ENCODE assay signal across 28 cellular contexts in the genomic region with DNA sequence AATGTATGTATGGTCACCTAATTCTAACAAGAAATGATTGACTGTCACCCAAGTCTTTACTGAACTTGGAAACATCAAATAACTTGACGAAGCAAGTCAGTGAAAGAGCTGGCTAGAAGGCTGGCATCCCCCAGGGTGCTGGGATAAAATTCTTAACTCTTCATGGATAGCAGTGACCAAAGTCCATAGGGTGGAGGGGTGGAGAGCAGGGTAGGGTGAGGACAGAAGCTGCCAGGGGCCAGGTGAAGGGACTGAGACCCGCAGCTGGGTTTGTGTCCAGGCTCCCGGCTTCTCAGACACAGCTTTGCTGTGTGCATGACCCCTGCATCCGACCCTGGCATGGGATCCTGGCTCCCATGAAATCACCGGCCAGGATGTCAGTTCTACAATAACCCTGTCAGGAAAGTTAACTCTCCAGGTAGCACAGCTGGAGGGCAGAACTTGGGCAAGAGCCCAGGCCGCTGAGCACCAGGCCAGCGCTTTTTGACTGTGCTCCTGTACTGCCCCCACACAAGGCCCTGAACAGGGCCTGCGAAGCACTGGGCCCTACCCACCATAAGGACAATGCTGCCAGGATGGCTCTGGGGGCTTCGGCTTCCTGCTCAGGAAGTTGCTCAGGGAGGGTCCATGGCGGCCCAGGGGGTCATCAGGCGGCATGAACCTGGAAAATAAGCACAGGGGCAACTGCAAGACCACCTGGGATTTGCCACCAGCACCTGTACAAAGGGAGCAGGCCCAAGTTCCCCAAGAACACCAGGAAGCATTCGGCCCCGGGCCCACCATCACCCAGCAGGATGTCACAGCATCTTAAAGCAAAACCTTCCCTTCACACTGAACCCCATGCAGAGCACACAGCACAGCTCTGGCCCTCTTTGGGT. TPM values are rescaled to one million over a fixed set of nuclear protein-coding genes. Genes with fewer than 3 reads are reported as not detected.
DNase-seq lines count a peak whose midpoint lies in the region; ATAC-seq, FAIRE-seq and TF ChIP-seq lines count a peak whose summit lies in the region.
"Had no signal": no experiment of that assay in that cellular context is flagged by ENCODE, and none has a peak within 500 bp of the region (broad histone marks: within the 10 kb centered on the region; RNA-seq: fewer than 3 reads in every experiment).

No MANE protein-coding gene starts in this region.

- H3K27ac ChIP-seq in CD4-positive, CD25-positive, alpha-beta regulatory T cell (ENCODE audit: insufficient read depth, low read length, poor library complexity, severe bottlenecking): peak overlapping the region; percentile 23
- no peak overlapping the region for H3K27ac ChIP-seq in hepatocyte
- H3K27ac ChIP-seq: psoas muscle had no signal

- H3K36me3 Mint-ChIP-seq in CD4-positive, CD25-positive, alpha-beta regulatory T cell: peaks cover 31% of the 10 kb centered on the region
- H3K36me3 Mint-ChIP-seq in neural crest cell (ENCODE audit: low read depth): no peaks in the 10 kb centered on the region

- FAIRE-seq in D721Med (lab: Jason Lieb, UNC): no peak
- FAIRE-seq: H1, HTR-8/SVneo had no signal

- no peak overlapping the region for H3K4me3 ChIP-seq in CD4-positive, CD25-positive, alpha-beta regulatory T cell (ENCODE audit: low read depth, low read length)
- no peak overlapping the region for H3K4me3 ChIP-seq in hepatocyte

- peak overlapping the region in 1 of 4 donors; percentile 35 for H3K4me3 Mint-ChIP-seq in CD4-positive, CD25-positive, alpha-beta regulatory T cell
- peak overlapping the region; percentile 62 for H3K4me3 Mint-ChIP-seq in neural crest cell
- H3K4me3 Mint-ChIP-seq: activated CD8-positive, alpha-beta memory T cell treated with anti-CD3 and anti-CD28 coated beads, Interleukin-2, amount 10 ng/mL, durations not matched to agents 7 days and 5 days had no signal

- no peaks in the 10 kb centered on the region for H3K27me3 Mint-ChIP-seq in CD4-positive, CD25-positive, alpha-beta regulatory T cell
- H3K27me3 Mint-ChIP-seq in neural crest cell (ENCODE audit: low read depth): peaks cover 37% of the 10 kb centered on the region
- H3K27me3 Mint-ChIP-seq: activated CD8-positive, alpha-beta memory T cell treated with anti-CD3 and anti-CD28 coated beads, Interleukin-2, amount 10 ng/mL, durations not matched to agents 7 days and 5 days had no signal

- no peaks in the 10 kb centered on the region for H3K27me3 ChIP-seq in CD4-positive, CD25-positive, alpha-beta regulatory T cell (ENCODE audit: control insufficient read depth, insufficient read depth, low read length)
- no peaks in the 10 kb centered on the region for H3K27me3 ChIP-seq in hepatocyte

- H2AFZ ChIP-seq in hepatocyte: no peak overlapping the region

- peak overlapping the region; percentile 97 for H3K4me2 ChIP-seq in hepatocyte

- WGBS in hepatocyte (ENCODE audit: low lambda C conversion rate, missing lambda C conversion rate): 93% methylated on average over 13 of the region's 13 CpGs

- no peaks in the 10 kb centered on the region for H3K79me2 ChIP-seq in hepatocyte

- no peaks in the 10 kb centered on the region for H3K4me1 ChIP-seq in CD4-positive, CD25-positive, alpha-beta regulatory T cell (ENCODE audit: control insufficient read depth, insufficient read depth, low read length, poor library complexity, severe bottlenecking)
- H3K4me1 ChIP-seq in hepatocyte (ENCODE audit: insufficient read depth): peaks cover 27% of the 10 kb centered on the region

- no peaks in the 10 kb centered on the region for H3K9me3 ChIP-seq in CD4-positive, CD25-positive, alpha-beta regulatory T cell (ENCODE audit: control insufficient read depth in 2 of 2, low read length in 2 of 2)
- H3K9me3 ChIP-seq in hepatocyte (ENCODE audit: low read depth): no peaks in the 10 kb centered on the region
- H3K9me3 ChIP-seq: Caco-2, heart left ventricle, left ventricle myocardium inferior, psoas muscle had no signal

- no peak for ATAC-seq in CD4-positive, CD25-positive, alpha-beta regulatory T cell (ENCODE audit: low read depth in 2 of 2)
- ATAC-seq in HG03159 (IDR thresholded peaks at IDR 0.05; ENCODE audit: unreplicated experiment) (no peak), HG02970 (IDR thresholded peaks at IDR 0.05; ENCODE audit: low FRiP score, unreplicated experiment) (no peak)
- ATAC-seq: heart left ventricle, psoas muscle had no signal

- H3K27ac Mint-ChIP-seq in CD4-positive, CD25-positive, alpha-beta regulatory T cell: peak overlapping the region in 1 of 3 donors; percentile 32
- no peak overlapping the region for H3K27ac Mint-ChIP-seq in neural crest cell (ENCODE audit: unreplicated experiment)
- H3K27ac Mint-ChIP-seq: activated CD8-positive, alpha-beta memory T cell treated with anti-CD3 and anti-CD28 coated beads, Interleukin-2, amount 10 ng/mL, durations not matched to agents 7 days and 5 days; immature natural killer cell had no signal

- TF ChIP-seq EP300 in Ishikawa (IDR thresholded peaks at IDR 0.05; ENCODE audit: borderline replicate concordance): peak; percentile 49; the same call in 1 of the 2 replicates

- H3K9me3 Mint-ChIP-seq in CD4-positive, CD25-positive, alpha-beta regulatory T cell: peaks cover 0 to 1% (median 0%) of the 10 kb centered on the region in 7 donors
- H3K9me3 Mint-ChIP-seq in neural crest cell: no peaks in the 10 kb centered on the region
- H3K9me3 Mint-ChIP-seq: immature natural killer cell had no signal

- peaks cover 0 to 19% (median 4%) of the 10 kb centered on the region in 4 donors for H3K4me1 Mint-ChIP-seq in CD4-positive, CD25-positive, alpha-beta regulatory T cell
- H3K4me1 Mint-ChIP-seq in neural crest cell: no peaks in the 10 kb centered on the region
- H3K4me1 Mint-ChIP-seq: immature natural killer cell had no signal

- DNase-seq in CD4-positive, CD25-positive, alpha-beta regulatory T cell: no peak
- no peak for DNase-seq in hepatocyte (ENCODE audit: low spot score)
- DNase-seq in neural crest cell (ENCODE audit: low read depth, low spot score): no peak
- no peak for DNase-seq in occipital lobe (lab: John Stamatoyannopoulos, UW)
- no peak for DNase-seq in D721Med (ENCODE audit: insufficient read length, low spot score)
- DNase-seq: activated CD4-positive, alpha-beta T cell treated with anti-CD3 and anti-CD28 coated beads, Interleukin-2, amount 50 U/mL, for 1 hour; activated CD8-positive, alpha-beta memory T cell treated with anti-CD3 and anti-CD28 coated beads, Interleukin-2, amount 10 ng/mL, durations not matched to agents 7 days and 5 days; DMS79 treated with DMSO at 0.1 percent for 48 hours; heart left ventricle; immature natural killer cell; left ventricle myocardium inferior; NCI-H1048; NCI-H2029 treated with DMSO at 0.1 percent for 48 hours; NCI-H2227 treated with DMSO at 0.1 percent for 48 hours; RPMI8226; stimulated activated CD4-positive, alpha-beta T cell treated with anti-CD3 and anti-CD28 coated beads, Interleukin-2, amount 100 ng/mL, for 24 hours; T-helper 2 cell had no signal

- peaks cover 73% of the 10 kb centered on the region for H3K36me3 ChIP-seq in CD4-positive, CD25-positive, alpha-beta regulatory T cell (ENCODE audit: control insufficient read depth, insufficient read depth, low read length)
- H3K36me3 ChIP-seq in hepatocyte (replicated peaks; ENCODE audit: insufficient read depth, low read depth): no peaks in the 10 kb centered on the region
- H3K36me3 ChIP-seq: left ventricle myocardium inferior had no signal

- H3K9me2 ChIP-seq in hepatocyte (replicated peaks; ENCODE audit: insufficient read depth): no peaks in the 10 kb centered on the region

- no peaks in the 10 kb centered on the region for H4K20me1 ChIP-seq in hepatocyte (ENCODE audit: insufficient read depth, poor library complexity, severe bottlenecking)

- TF ChIP-seq CTCF in hepatocyte (IDR thresholded peaks at IDR 0.05; ENCODE audit: poor library complexity) (no peak), neural crest cell (conservative IDR thresholded peaks at IDR 0.05) (no peak), D721Med (IDR thresholded peaks at IDR 0.05; ENCODE audit: insufficient read depth, missing control alignments) (no peak)

- no peak; the same call in 1 of the 2 replicates for TF ChIP-seq RAD21 in Ishikawa (IDR thresholded peaks at IDR 0.05; ENCODE audit: low read depth)

TF ChIP-seq in Ishikawa, 13 proteins besides CTCF, POLR2A, EP300 and RAD21 (continues in another document):
- TF ChIP-seq TCF12 (IDR thresholded peaks at IDR 0.05; ENCODE audit: low read depth) (peak; percentile 76), CEBPB (IDR thresholded peaks at IDR 0.05) (peak; percentile 67), EGR1 (IDR thresholded peaks at IDR 0.05) (no peak)
- TF ChIP-seq, protein P1, sequence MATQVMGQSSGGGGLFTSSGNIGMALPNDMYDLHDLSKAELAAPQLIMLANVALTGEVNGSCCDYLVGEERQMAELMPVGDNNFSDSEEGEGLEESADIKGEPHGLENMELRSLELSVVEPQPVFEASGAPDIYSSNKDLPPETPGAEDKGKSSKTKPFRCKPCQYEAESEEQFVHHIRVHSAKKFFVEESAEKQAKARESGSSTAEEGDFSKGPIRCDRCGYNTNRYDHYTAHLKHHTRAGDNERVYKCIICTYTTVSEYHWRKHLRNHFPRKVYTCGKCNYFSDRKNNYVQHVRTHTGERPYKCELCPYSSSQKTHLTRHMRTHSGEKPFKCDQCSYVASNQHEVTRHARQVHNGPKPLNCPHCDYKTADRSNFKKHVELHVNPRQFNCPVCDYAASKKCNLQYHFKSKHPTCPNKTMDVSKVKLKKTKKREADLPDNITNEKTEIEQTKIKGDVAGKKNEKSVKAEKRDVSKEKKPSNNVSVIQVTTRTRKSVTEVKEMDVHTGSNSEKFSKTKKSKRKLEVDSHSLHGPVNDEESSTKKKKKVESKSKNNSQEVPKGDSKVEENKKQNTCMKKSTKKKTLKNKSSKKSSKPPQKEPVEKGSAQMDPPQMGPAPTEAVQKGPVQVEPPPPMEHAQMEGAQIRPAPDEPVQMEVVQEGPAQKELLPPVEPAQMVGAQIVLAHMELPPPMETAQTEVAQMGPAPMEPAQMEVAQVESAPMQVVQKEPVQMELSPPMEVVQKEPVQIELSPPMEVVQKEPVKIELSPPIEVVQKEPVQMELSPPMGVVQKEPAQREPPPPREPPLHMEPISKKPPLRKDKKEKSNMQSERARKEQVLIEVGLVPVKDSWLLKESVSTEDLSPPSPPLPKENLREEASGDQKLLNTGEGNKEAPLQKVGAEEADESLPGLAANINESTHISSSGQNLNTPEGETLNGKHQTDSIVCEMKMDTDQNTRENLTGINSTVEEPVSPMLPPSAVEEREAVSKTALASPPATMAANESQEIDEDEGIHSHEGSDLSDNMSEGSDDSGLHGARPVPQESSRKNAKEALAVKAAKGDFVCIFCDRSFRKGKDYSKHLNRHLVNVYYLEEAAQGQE (IDR thresholded peaks at IDR 0.05; ENCODE audit: low read depth): no peak

RNA-seq across cellular contexts. Expression of a gene that starts 32.5 kb away (rescaled TPM):
- 251 TPM for total RNA-seq in CD4-positive, CD25-positive, alpha-beta regulatory T cell
- 10 to 100 TPM in 1 of 4 donors, 1 to 10 TPM in 3; 7.1 to 10.3 (median 8.7) TPM for polyA plus RNA-seq in CD4-positive, CD25-positive, alpha-beta regulatory T cell
- total RNA-seq in hepatocyte (0.50 and 1.7 TPM in 2 replicates), neural crest cell (0.14 and 0.16 TPM in 2 replicates), occipital lobe (1.1 TPM)
- polyA plus RNA-seq in hepatocyte: 0.06 and 0.44 TPM in 2 replicates
- total RNA-seq: LHCN-M2 had no signal
- polyA plus RNA-seq: immature natural killer cell had no signal

RNA-seq across cellular contexts. Expression of a gene that starts 52.2 kb away (rescaled TPM):
- 9.0 TPM for total RNA-seq in CD4-positive, CD25-positive, alpha-beta regulatory T cell
- polyA plus RNA-seq in CD4-positive, CD25-positive, alpha-beta regulatory T cell: 1 to 10 TPM in 2 of 4 donors, under 1 TPM in 2; 0.38 to 1.6 (median 0.93) TPM
- total RNA-seq in hepatocyte: 2.2 and 2.6 TPM in 2 replicates
- polyA plus RNA-seq in hepatocyte: 0.24 and 0.36 TPM in 2 replicates
- total RNA-seq in neural crest cell: 1.8 and 2.4 TPM in 2 replicates
- total RNA-seq in occipital lobe: 7.3 TPM
- total RNA-seq: epithelial cell of proximal tubule had no signal
- polyA plus RNA-seq: BJ, urinary bladder had no signal

Comparison
In these comparisons a context has a peak if more than half of its experiments do, and no peak if none do; other contexts are left out.
1. RNA of a gene that starts 32.5 kb away (total RNA-seq): 251 TPM in CD4-positive, CD25-positive, alpha-beta regulatory T cell (single experiment); 1.1 TPM in occipital lobe (single experiment), 0.50 to 1.7 TPM in hepatocyte and 0.14 to 0.16 TPM in neural crest cell; every median in the first group is over 10 times any median in the second.